Comparison of ENCODE assay signal across 7 cellular contexts in genomic region chr16:11977206-11978041, GRCh38. TPM values are rescaled to one million over a fixed set of nuclear protein-coding genes. Genes with fewer than 3 reads are reported as not detected.
DNase-seq lines count a peak whose midpoint lies in the region; ATAC-seq, FAIRE-seq and TF ChIP-seq lines count a peak whose summit lies in the region.

No MANE protein-coding gene starts in this region.

- TF ChIP-seq CTCF in epithelial cell of esophagus (IDR thresholded peaks at IDR 0.05; ENCODE audit: insufficient read depth, low read depth, low read length, missing control alignments): no peak

- H3K27ac Mint-ChIP-seq in naive B cell: peak overlapping the region; percentile 77 to 99 (median 98)

- peak; percentile 80 for DNase-seq in H54 (ENCODE audit: insufficient read length, low spot score)
- peak; percentile 29 for DNase-seq in SK-N-DZ (ENCODE audit: low spot score)
- DNase-seq in epithelial cell of esophagus (ENCODE audit: low read depth): peak; percentile 77
- no peak for DNase-seq in naive B cell
- no peak for DNase-seq in SKM-1 (lab: John Stamatoyannopoulos, UW; ENCODE audit: unreplicated experiment)

- no peaks in the 10 kb centered on the region for H3K9me3 Mint-ChIP-seq in naive B cell

- peak; percentile 93 for FAIRE-seq in H54 (lab: Jason Lieb, UNC)

- TF ChIP-seq POLR2A in H54 (IDR thresholded peaks at IDR 0.05; ENCODE audit: low read depth, low read length): no peak

- ATAC-seq in naive B cell (ENCODE audit: low read depth in 2 of 2) (no peak), GM21360 (IDR thresholded peaks at IDR 0.05; ENCODE audit: unreplicated experiment) (no peak), GM18870 (IDR thresholded peaks at IDR 0.05; ENCODE audit: unreplicated experiment) (no peak)

- H3K27me3 Mint-ChIP-seq in naive B cell: no peaks in the 10 kb centered on the region

- peak overlapping the region; percentile 93 to 100 (median 99) for H3K4me3 Mint-ChIP-seq in naive B cell

- H3K36me3 Mint-ChIP-seq in naive B cell: peaks cover 10 to 20% of the 10 kb centered on the region in 2 donors

- peak overlapping the region; percentile 75 for H3K4me3 ChIP-seq in epithelial cell of esophagus (ENCODE audit: low read length)

- peaks cover 51 to 71% (median 64%) of the 10 kb centered on the region in 3 donors for H3K4me1 Mint-ChIP-seq in naive B cell

RNA-seq across cellular contexts. Expression of gene SNX29, which starts 0.9 kb away (rescaled TPM):
- 3.8 and 6.6 TPM in 2 replicates for polyA plus RNA-seq in SK-N-DZ (2014; cell fraction: cytosol; rRNA removed)
- 2.2 TPM in 2 replicates for polyA plus RNA-seq in SK-N-DZ (2014; cell fraction: nucleus; rRNA removed)
- 100 to 1,000 TPM in 5 of 6 donors, 10 to 100 TPM in 1; 96.0 to 209 (median 155) TPM for polyA plus RNA-seq in naive B cell (ENCODE audit: low read depth in 6 of 6)

RNA-seq across cellular contexts. Expression of gene TNFRSF17, which starts 12.4 kb away (rescaled TPM):
- not detected in 2 replicates for polyA plus RNA-seq in SK-N-DZ (2014; cell fraction: cytosol; rRNA removed)
- not detected in 2 replicates for polyA plus RNA-seq in SK-N-DZ (2014; cell fraction: nucleus; rRNA removed)
- 10 to 100 TPM; 24.0 to 75.8 (median 39.7) TPM for polyA plus RNA-seq in naive B cell (ENCODE audit: low read depth in 6 of 6)

RNA-seq across cellular contexts. Expression of gene NPIPB2, which starts 35.6 kb away (rescaled TPM):
- polyA plus RNA-seq in SK-N-DZ (2014; cell fraction: cytosol; rRNA removed): 1.7 TPM in 1 of 2 replicates, not detected in the other
- polyA plus RNA-seq in SK-N-DZ (2014; cell fraction: nucleus; rRNA removed): 9.3 and 15.2 TPM in 2 replicates
- 1 to 10 TPM in 4 of 6 donors, not detected in 2; 1.4 to 8.7 (median 6.1) TPM for polyA plus RNA-seq in naive B cell (ENCODE audit: low read depth in 6 of 6)

Comparison
In these comparisons a context has a peak if more than half of its experiments do, and no peak if none do; other contexts are left out.
1. DNase-seq: peak in H54 (single experiment), SK-N-DZ (single experiment) and epithelial cell of esophagus (single experiment); none in naive B cell (single experiment) and SKM-1 (single experiment).